ENCODE assay signal across 19 cellular contexts in the genomic region with DNA sequence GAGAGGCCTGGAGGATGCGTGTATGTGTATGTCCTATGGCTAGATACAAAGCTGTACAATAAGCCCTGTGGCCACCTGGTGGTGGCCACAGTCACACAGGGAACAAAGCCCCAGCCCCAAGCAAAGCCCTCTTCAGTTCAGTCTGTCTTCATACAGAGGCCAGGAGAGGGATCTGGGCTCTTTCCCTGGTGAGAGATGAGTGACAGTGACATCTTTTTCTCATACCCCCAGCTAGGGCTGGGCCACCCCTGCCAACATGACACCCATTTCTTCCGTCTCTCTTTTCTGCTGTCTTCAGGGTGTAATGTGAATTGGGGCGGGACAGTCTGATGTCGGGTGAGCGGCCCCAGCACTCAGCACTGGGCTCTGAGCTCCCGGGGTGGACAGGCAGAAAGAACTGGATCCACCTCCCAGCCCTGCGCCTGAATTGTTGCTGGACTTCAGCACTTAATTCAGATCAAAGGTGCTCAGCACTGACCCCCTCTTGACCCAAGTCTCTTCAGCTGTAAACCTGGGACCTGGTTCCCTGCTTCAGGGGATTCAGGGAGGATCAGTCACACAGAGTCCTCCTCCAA. TPM values are rescaled to one million over a fixed set of nuclear protein-coding genes. Genes with fewer than 3 reads are reported as not detected.
DNase-seq lines count a peak whose midpoint lies in the region; ATAC-seq, FAIRE-seq and TF ChIP-seq lines count a peak whose summit lies in the region.
"Had no signal": no experiment of that assay in that cellular context is flagged by ENCODE, and none has a peak within 500 bp of the region (broad histone marks: within the 10 kb centered on the region; RNA-seq: fewer than 3 reads in every experiment).

No MANE protein-coding gene starts in this region.

- POLR2A ChIA-PET in HepG2 (lab: Yijun Ruan, JAX) = interaction anchor here (0.7 to 1.6 kb wide), 7 partner anchors 47 to 78 kb away, joined by 3 to 7 read pairs (median 4); a partner anchor contains a TSS

- CTCF ChIA-PET in HepG2 (lab: Yijun Ruan, JAX; ENCODE audit: low intra/inter-chr PET ratio, low total read pairs) = no interaction called here

- no peak overlapping the region for H3K9ac ChIP-seq in HepG2 (ENCODE audit: insufficient read depth, low read depth, low read length)
- H3K9ac ChIP-seq: KMS-11 had no signal

- intact Hi-C loops in left cardiac atrium (cut with DNase I) = no loop called here
- intact Hi-C loops in HepG2 (cut with micrococcal nuclease; ENCODE audit: unreplicated experiment) = no loop called here

- no peak overlapping the region for H3K4me3 ChIP-seq in cardiac muscle cell
- H3K4me3 ChIP-seq in astrocyte of the cerebellum (ENCODE audit: low read depth, low read length) = no peak overlapping the region
- peak overlapping the region in 2 of 3 experiments; percentile 31 to 38; a peak in 3 of 6 replicates for H3K4me3 ChIP-seq in HepG2 (replicated peaks in 1 of 3; ENCODE audit: insufficient read depth in 1 of 3, low read depth in 2 of 3, low read length in 3 of 3)
- H3K4me3 ChIP-seq: adrenal gland had no signal

- 0 out of 4 replicates have a peak, but pooled peaks of 1 of the 2 experiments have one; percentile 33 for TF ChIP-seq EP300 in HepG2 (IDR thresholded peaks at IDR 0.05; ENCODE audit: low read depth in 2 of 2, low read length in 2 of 2)
- TF ChIP-seq EP300 in HepG2 (CRISPR knock-in tag; IDR thresholded peaks at IDR 0.05; ENCODE audit: borderline replicate concordance) = no peak

- BruUV-seq in HepG2 (replicated peaks; lab: Mats Ljungman, UMichigan) = no TSS peak

- ATAC-seq in left cardiac atrium = no peak
- peak; percentile 93 for ATAC-seq in HepG2
- ATAC-seq: naive thymus-derived CD4-positive, alpha-beta T cell had no signal

- in situ Hi-C loops in astrocyte of the cerebellum (cut with HindIII; ENCODE audit: low sequenced_read_pairs) (no loop called here), HepG2 (cut with HindIII; ENCODE audit: extremely low pct_ligation_motif_present, low pct_unique_long_range_greater_than_20kb) (no loop called here), GM13976 (cut with MboI; ENCODE audit: low sequenced_read_pairs, unreplicated experiment) (no loop called here)

- FAIRE-seq in HepG2 (lab: Jason Lieb, UNC) = peak; percentile 15
- FAIRE-seq: colon had no signal

- H3K27ac ChIP-seq in cardiac muscle cell (no peak overlapping the region), HepG2 (ENCODE audit: extremely low read length, insufficient read depth, low read length) (no peak overlapping the region)
- H3K27ac ChIP-seq: adrenal gland, KMS-11 had no signal

- H2AFZ ChIP-seq in HepG2 (ENCODE audit: low read length) = no peak overlapping the region

- H3K27me3 ChIP-seq in cardiac muscle cell = no peaks in the 10 kb centered on the region
- H3K27me3 ChIP-seq in HepG2 (ENCODE audit: control insufficient read depth in 1 of 2, insufficient read depth in 2 of 2, low read length in 2 of 2) = no peaks in the 10 kb centered on the region
- H3K27me3 ChIP-seq: adrenal gland had no signal

- DNase-seq in cardiac muscle cell (ENCODE audit: low read depth in 1 of 2, low spot score in 1 of 2) = peak in 1 of 2 donors; percentile 77
- no peak for DNase-seq in left cardiac atrium
- no peak for DNase-seq in astrocyte of the cerebellum (ENCODE audit: low read depth)
- DNase-seq in HepG2 (ENCODE audit: low spot score) = peak; percentile 53
- peak; percentile 19 for DNase-seq in ureter (ENCODE audit: low spot score)
- no peak for DNase-seq in nucleus accumbens (lab: John Stamatoyannopoulos, UW)
- DNase-seq in SW 1271 (lab: John Stamatoyannopoulos, UW) = no peak
- DNase-seq in GM13976 (ENCODE audit: low spot score) = no peak
- DNase-seq: activated T-cell treated with anti-CD3 and anti-CD28 coated beads, Interleukin-2, amount 50 U/mL, for 24 hours; COR-L47; erythroblast; hippocampal formation; naive thymus-derived CD4-positive, alpha-beta T cell; NCI-H1436; NCI-H345 had no signal

- no peaks in the 10 kb centered on the region for H4K20me1 ChIP-seq in HepG2 (ENCODE audit: insufficient read depth, low read length)

- 7% methylated on average over 4 of the region's 7 CpGs for whole genome bisulfite sequencing in HepG2 (ENCODE audit: low lambda C conversion rate)

- TF ChIP-seq CTCF in cardiac muscle cell (IDR thresholded peaks at IDR 0.05; ENCODE audit: low read depth, low read length) (peak; percentile 39), astrocyte of the cerebellum (IDR thresholded peaks at IDR 0.05; ENCODE audit: low read depth, low read length, missing control alignments) (peak; percentile 48), HepG2 (CRISPR knock-in tag; IDR thresholded peaks at IDR 0.05) (no peak), GM13976 (IDR thresholded peaks at IDR 0.05; ENCODE audit: borderline replicate concordance, control extremely low read depth, extremely low read depth, insufficient read depth, missing control alignments) (no peak)

- no peak for TF ChIP-seq POLR2A in HepG2 (IDR thresholded peaks at IDR 0.05; ENCODE audit: insufficient read depth in 1 of 2, low read depth in 2 of 2, low read length in 2 of 2)

- H3K4me1 ChIP-seq in cardiac muscle cell (ENCODE audit: low read depth) = peaks cover 10% of the 10 kb centered on the region
- H3K4me1 ChIP-seq in HepG2 (ENCODE audit: insufficient read depth, low read length) = peaks cover 51% of the 10 kb centered on the region
- H3K4me1 ChIP-seq: adrenal gland had no signal

- H3K36me3 ChIP-seq in cardiac muscle cell = no peaks in the 10 kb centered on the region
- no peaks in the 10 kb centered on the region for H3K36me3 ChIP-seq in HepG2 (replicated peaks in 1 of 2; ENCODE audit: control insufficient read depth in 1 of 2, insufficient read depth in 2 of 2, low read length in 2 of 2)
- H3K36me3 ChIP-seq: adrenal gland had no signal

- H3K4me2 ChIP-seq in HepG2 (ENCODE audit: low read depth, low read length) = peak overlapping the region; percentile 68
- H3K4me2 ChIP-seq: KMS-11 had no signal

- TF ChIP-seq RAD21 in HepG2 (CRISPR knock-in tag; IDR thresholded peaks at IDR 0.05) = no peak

- H3K79me2 ChIP-seq in HepG2 (ENCODE audit: insufficient read depth, low read length) = no peaks in the 10 kb centered on the region

- H3K9me3 ChIP-seq in cardiac muscle cell (ENCODE audit: low read depth) (no peaks in the 10 kb centered on the region), HepG2 (ENCODE audit: low read length) (no peaks in the 10 kb centered on the region)
- H3K9me3 ChIP-seq: adrenal gland had no signal

TF ChIP-seq in HepG2, 621 proteins besides CTCF, POLR2A, EP300 and RAD21 (continues in another document):
- TF ChIP-seq HOXA3 (CRISPR knock-in tag; IDR thresholded peaks at IDR 0.05) = no peak
- no peak for TF ChIP-seq ELF1 (CRISPR knock-in tag; IDR thresholded peaks at IDR 0.05)
- 0 out of 2 replicates have a peak, but pooled peaks have one; percentile 23 for TF ChIP-seq RXRB (CRISPR knock-in tag; IDR thresholded peaks at IDR 0.05; ENCODE audit: borderline replicate concordance)
- TF ChIP-seq RXRA (CRISPR knock-in tag; IDR thresholded peaks at IDR 0.05) = 0 out of 2 replicates have a peak, but pooled peaks have one; percentile 50
- TF ChIP-seq, protein P1, sequence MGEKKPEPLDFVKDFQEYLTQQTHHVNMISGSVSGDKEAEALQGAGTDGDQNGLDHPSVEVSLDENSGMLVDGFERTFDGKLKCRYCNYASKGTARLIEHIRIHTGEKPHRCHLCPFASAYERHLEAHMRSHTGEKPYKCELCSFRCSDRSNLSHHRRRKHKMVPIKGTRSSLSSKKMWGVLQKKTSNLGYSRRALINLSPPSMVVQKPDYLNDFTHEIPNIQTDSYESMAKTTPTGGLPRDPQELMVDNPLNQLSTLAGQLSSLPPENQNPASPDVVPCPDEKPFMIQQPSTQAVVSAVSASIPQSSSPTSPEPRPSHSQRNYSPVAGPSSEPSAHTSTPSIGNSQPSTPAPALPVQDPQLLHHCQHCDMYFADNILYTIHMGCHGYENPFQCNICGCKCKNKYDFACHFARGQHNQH (CRISPR knock-in tag; IDR thresholded peaks at IDR 0.05) = no peak
- no peak for TF ChIP-seq ZNF354B (CRISPR knock-in tag; IDR thresholded peaks at IDR 0.05)
- peak; percentile 69; the same call in 1 of the 2 replicates for TF ChIP-seq TCF7 (IDR thresholded peaks at IDR 0.05; ENCODE audit: low read depth)
- TF ChIP-seq ZFAT (CRISPR knock-in tag; conservative IDR thresholded peaks at IDR 0.05) = no peak
- no peak for TF ChIP-seq ZNF136 (CRISPR knock-in tag; IDR thresholded peaks at IDR 0.05; ENCODE audit: low read depth)
- TF ChIP-seq SNAI1 (CRISPR knock-in tag; IDR thresholded peaks at IDR 0.05; ENCODE audit: borderline replicate concordance) = no peak
- no peak for TF ChIP-seq KLF11 (CRISPR knock-in tag; IDR thresholded peaks at IDR 0.05)
- no peak for TF ChIP-seq SRSF4 (IDR thresholded peaks at IDR 0.05; ENCODE audit: low read depth, low read length, poor library complexity, severe bottlenecking)
- no peak for TF ChIP-seq ZNF577 (CRISPR knock-in tag; IDR thresholded peaks at IDR 0.05; ENCODE audit: borderline replicate concordance, low read depth)

RNA-seq across cellular contexts. Expression of a gene that starts 59.8 kb away (rescaled TPM):
- total RNA-seq in cardiac muscle cell = not detected in 2 replicates
- polyA plus RNA-seq in cardiac muscle cell = 0.31 TPM in 1 of 2 replicates, not detected in the other
- 100 to 1,000 TPM; 232 to 284 TPM for total RNA-seq in left cardiac atrium
- total RNA-seq in HepG2 (2016; rRNA removed; fragmentation: Illumina TruSeq; extraction: Trizol) = 433 and 825 TPM in 2 replicates
- 141 and 152 TPM in 2 replicates for total RNA-seq in HepG2 (2016; cell fraction: cytosol; rRNA removed; fragmentation: Illumina TruSeq; extraction: Trizol; ENCODE audit: low read depth)
- total RNA-seq in HepG2 (2016; cell fraction: insoluble cytoplasmic fraction; rRNA removed; fragmentation: Illumina TruSeq; extraction: Trizol) = 426 and 840 TPM in 2 replicates
- 232 and 248 TPM in 2 replicates for total RNA-seq in HepG2 (2016; cell fraction: membrane; rRNA removed; fragmentation: Illumina TruSeq; extraction: Trizol)
- 726 and 813 TPM in 2 replicates for total RNA-seq in HepG2 (2016; cell fraction: nucleus; rRNA removed; fragmentation: Illumina TruSeq; extraction: Trizol)
- polyA plus RNA-seq in HepG2 (2011; rRNA removed) = 2,200 and 3,367 TPM in 2 replicates
- polyA plus RNA-seq in HepG2 (2011; cell fraction: cytosol; rRNA removed) = 3,577 and 4,656 TPM in 2 replicates
- polyA plus RNA-seq in HepG2 (2011; cell fraction: nucleus; rRNA removed) = 1,545 and 2,325 TPM in 2 replicates
- polyA plus RNA-seq in HepG2 (2012) = 306 and 2,041 TPM in 2 replicates
- polyA plus RNA-seq in HepG2 (2016; cell fraction: cytosol; fragmentation: Illumina TruSeq; extraction: Trizol; ENCODE audit: low read depth) = 168 and 171 TPM in 2 replicates
- 463 and 467 TPM in 2 replicates for polyA plus RNA-seq in HepG2 (2016; cell fraction: insoluble cytoplasmic fraction; fragmentation: Illumina TruSeq; extraction: Trizol; ENCODE audit: low read depth)
- 216 and 234 TPM in 2 replicates for polyA plus RNA-seq in HepG2 (2016; cell fraction: membrane; fragmentation: Illumina TruSeq; extraction: Trizol; ENCODE audit: low read depth)
- polyA plus RNA-seq in HepG2 (2016; cell fraction: nucleus; fragmentation: Illumina TruSeq; extraction: Trizol; ENCODE audit: insufficient read depth, low read depth) = 1,122 and 1,162 TPM in 2 replicates
- polyA minus RNA-seq in HepG2 (2011; rRNA and poly(A)+ RNA removed; ENCODE audit: low replicate concordance) = 0.47 and 1,312 TPM in 2 replicates
- 680 and 1,323 TPM in 2 replicates for polyA minus RNA-seq in HepG2 (2011; cell fraction: cytosol; rRNA and poly(A)+ RNA removed)
- polyA minus RNA-seq in HepG2 (2011; cell fraction: nucleus; rRNA and poly(A)+ RNA removed) = 461 and 851 TPM in 2 replicates
- total RNA-seq in ureter = 106 TPM
- total RNA-seq: naive thymus-derived CD4-positive, alpha-beta T cell; T-helper 1 cell treated with Interleukin-12 subunit alpha and Interleukin-12 subunit beta and Interleukin-4 antibody, amounts not matched to agents 30 ng/mL and 1 ng/mL, for 36 hours had no signal
- polyA plus RNA-seq: naive thymus-derived CD4-positive, alpha-beta T cell had no signal

Comparison
In these comparisons a context has a peak if more than half of its experiments do, and no peak if none do; other contexts are left out.
1. RNA of a gene that starts 59.8 kb away (total RNA-seq): 141 to 840 TPM in HepG2, 232 to 284 TPM in left cardiac atrium and 106 TPM in ureter (single experiment); not detected in cardiac muscle cell; every median in the first group is over 100 times any median in the second.
2. DNase-seq: peak in HepG2 (single experiment) and ureter (single experiment); none in left cardiac atrium (single experiment), astrocyte of the cerebellum (single experiment), nucleus accumbens (0 of 56), SW 1271 (0 of 2) and GM13976 (single experiment).
3. H3K4me3 ChIP-seq: peak in HepG2 (2 of 3); none in cardiac muscle cell (single experiment) and astrocyte of the cerebellum (single experiment).
4. CTCF ChIP-seq: peak in cardiac muscle cell (single experiment) and astrocyte of the cerebellum (single experiment); none in HepG2 (single experiment) and GM13976 (single experiment).